18 cellular contexts compared by ENCODE assay signal in genomic region chr17:4208228-4208627, GRCh38. TPM values are rescaled to one million over a fixed set of nuclear protein-coding genes. Genes with fewer than 3 reads are reported as not detected.
DNase-seq lines count a peak whose midpoint lies in the region; ATAC-seq and TF ChIP-seq lines count a peak whose summit lies in the region.
"Had no signal": no experiment of that assay in that cellular context is flagged by ENCODE, and none has a peak within 500 bp of the region (broad histone marks: within the 10 kb centered on the region; RNA-seq: fewer than 3 reads in every experiment).

No MANE protein-coding gene starts in this region.

- H3K27ac ChIP-seq in HUES48 (ENCODE audit: low read depth, low read length), result peak overlapping the region; percentile 12
- peak overlapping the region; percentile 7 for H3K27ac ChIP-seq in osteoblast (ENCODE audit: low read depth, low read length)
- H3K27ac ChIP-seq: prostate gland, upper lobe of right lung had no signal

- H2AFZ ChIP-seq in osteoblast (ENCODE audit: low read length), result no peak overlapping the region

- no peaks in the 10 kb centered on the region for H3K4me1 ChIP-seq in HUES48 (ENCODE audit: control insufficient read depth, insufficient read depth, low read length)
- H3K4me1 ChIP-seq in osteoblast (ENCODE audit: insufficient read depth, low read length), result peaks cover 32% of the 10 kb centered on the region
- H3K4me1 ChIP-seq: upper lobe of right lung had no signal

- peaks cover 13% of the 10 kb centered on the region for H3K79me2 ChIP-seq in osteoblast (ENCODE audit: insufficient read depth, low read length)

- H3K9ac ChIP-seq in HUES48 (ENCODE audit: low read depth, low read length), result no peak overlapping the region

- H3K4me3 ChIP-seq in AG09309 (ENCODE audit: control insufficient read depth, low read depth, low read length) (no peak overlapping the region), HUES48 (ENCODE audit: low read depth, low read length) (no peak overlapping the region), epithelial cell of esophagus (ENCODE audit: low read length) (no peak overlapping the region), osteoblast (ENCODE audit: insufficient read depth, low read length) (no peak overlapping the region)
- H3K4me3 ChIP-seq: lung, prostate gland, upper lobe of right lung had no signal

- H3K9me3 ChIP-seq in HUES48 (ENCODE audit: control insufficient read depth, insufficient read depth, low read length) (no peaks in the 10 kb centered on the region), osteoblast (ENCODE audit: low read depth, low read length) (no peaks in the 10 kb centered on the region)
- H3K9me3 ChIP-seq: prostate gland, upper lobe of right lung had no signal

- DNase-seq in AG09309 (ENCODE audit: low read depth) (peak; percentile 52), epithelial cell of esophagus (ENCODE audit: low read depth) (peak; percentile 76), osteoblast (ENCODE audit: insufficient read length, low spot score, missing footprints) (peak; percentile 83), SHP77 treated with DMSO at 0.1 percent for 48 hours (lab: John Stamatoyannopoulos, UW) (no peak), amniotic stem cell (lab: John Stamatoyannopoulos, UW) (no peak)
- DNase-seq: activated CD4-positive, CD25-positive, alpha-beta regulatory T cell; activated effector memory CD4-positive, alpha-beta T cell treated with anti-CD3 and anti-CD28 coated beads, Interleukin-2, amount 50 U/mL, for 16 hours; anterior cingulate cortex; NCI-H1694 treated with DMSO at 0.1 percent for 48 hours; NK-92 treated with Interleukin-12 subunit alpha and Interleukin-12 subunit beta, amount 100 ng/mL, for 24 hours; stimulated activated CD4-positive, alpha-beta T cell treated with anti-CD3 and anti-CD28 coated beads, Interleukin-12 subunit alpha, Interleukin-12 subunit beta, amount 100 ng/mL, for 4 hours; upper lobe of right lung had no signal

- H3K27me3 ChIP-seq in HUES48 (ENCODE audit: control insufficient read depth, insufficient read depth, low read length), result no peaks in the 10 kb centered on the region
- no peaks in the 10 kb centered on the region for H3K27me3 ChIP-seq in osteoblast (ENCODE audit: insufficient read depth, low read length)
- H3K27me3 ChIP-seq: upper lobe of right lung had no signal

- no peak overlapping the region for H3K4me2 ChIP-seq in osteoblast (ENCODE audit: insufficient read depth, low read length)

- no peak for ATAC-seq in GM21619 (IDR thresholded peaks at IDR 0.05; ENCODE audit: unreplicated experiment)
- no peak for ATAC-seq in HG02678 (IDR thresholded peaks at IDR 0.05; ENCODE audit: unreplicated experiment)
- ATAC-seq: natural killer cell treated with Interleukin-12 subunit alpha and Interleukin-12 subunit beta and Interleukin-15 and Interleukin-18, amount 100 ng/mL, for 72 hours; upper lobe of right lung had no signal

- TF ChIP-seq CTCF in AG09309 (IDR thresholded peaks at IDR 0.05; ENCODE audit: control insufficient read depth, insufficient read depth, low read depth, low read length, missing control alignments), result no peak
- no peak for TF ChIP-seq CTCF in epithelial cell of esophagus (IDR thresholded peaks at IDR 0.05; ENCODE audit: insufficient read depth, low read depth, low read length, missing control alignments)
- TF ChIP-seq CTCF in osteoblast (IDR thresholded peaks at IDR 0.05; ENCODE audit: extremely low read depth, low read depth, low read length), result no peak

- H3K36me3 ChIP-seq in HUES48 (ENCODE audit: control insufficient read depth, insufficient read depth, low read length) (peaks cover 63% of the 10 kb centered on the region), osteoblast (ENCODE audit: insufficient read depth, low read length) (peaks cover 18% of the 10 kb centered on the region)
- H3K36me3 ChIP-seq: prostate gland had no signal

- H4K20me1 ChIP-seq in osteoblast (ENCODE audit: insufficient read depth, low read length), result no peaks in the 10 kb centered on the region

RNA-seq across cellular contexts. Expression of gene ANKFY1, which starts 55.6 kb away (rescaled TPM):
- 44.2 and 44.9 TPM in 2 replicates for total RNA-seq in osteoblast

Comparison
In these comparisons a context has a peak if more than half of its experiments do, and no peak if none do; other contexts are left out.
1. DNase-seq: peak in AG09309 (single experiment), epithelial cell of esophagus (single experiment) and osteoblast (single experiment); none in SHP77 treated with DMSO at 0.1 percent for 48 hours (single experiment) and amniotic stem cell (single experiment).